ENCODE assay signal across 19 cellular contexts in the genomic region with DNA sequence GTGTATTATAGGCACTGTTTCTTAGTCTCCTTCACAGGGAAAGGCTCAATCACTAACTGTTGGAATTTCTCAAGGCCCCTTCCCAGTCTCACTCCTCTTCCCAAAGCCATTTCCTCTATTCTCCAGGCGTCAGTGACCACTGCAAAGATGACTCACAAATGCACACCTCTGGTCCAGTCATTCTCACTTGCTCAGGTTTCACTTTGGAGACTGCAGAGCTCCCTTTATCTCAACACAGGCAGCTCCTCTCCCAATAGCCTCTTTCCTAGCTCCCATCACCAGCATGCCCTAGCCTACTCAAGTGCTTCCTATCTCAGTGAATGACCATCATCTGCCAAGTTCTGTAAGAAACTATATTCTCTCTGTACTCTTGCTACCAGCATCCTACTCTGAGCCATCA.
"Had no signal": no experiment of that assay in that cellular context is flagged by ENCODE, and none has a peak within 500 bp of the region (broad histone marks: within the 10 kb centered on the region; RNA-seq: fewer than 3 reads in every experiment).

No MANE protein-coding gene starts in this region.

- DNase-seq: activated CD4-positive, alpha-beta memory T cell treated with anti-CD3 and anti-CD28 coated beads for 36 hours; activated CD4-positive, alpha-beta T cell treated with anti-CD3 and anti-CD28 coated beads for 1 hour; activated CD8-positive, alpha-beta memory T cell treated with anti-CD3 and anti-CD28 coated beads, Interleukin-2, amount 10 ng/mL, durations not matched to agents 7 days and 5 days; activated naive CD4-positive, alpha-beta T cell treated with anti-CD3 and anti-CD28 coated beads, Interleukin-2, amount 50 U/mL, for 16 hours; activated T-cell treated with anti-CD3 and anti-CD28 coated beads, Interleukin-2, amount 50 U/mL, for 1 hour; body of pancreas; cerebellar nuclear complex; effector memory CD8-positive, alpha-beta T cell; left lung; mucosa of descending colon; naive thymus-derived CD4-positive, alpha-beta T cell; posterior cingulate gyrus; SK-N-SH; stimulated activated CD4-positive, alpha-beta T cell treated with anti-CD3 and anti-CD28 coated beads, Interleukin-4, amount 100 ng/mL, for 1 hour; stimulated activated naive B cell treated with anti-CD40 and anti-IgM and Interleukin-4, amounts not matched to agents 10 μg/mL and 1 μg/mL and 100 μg/mL, for 72 hours; T-helper 1 cell; transverse colon had no signal

- H3K4me2 ChIP-seq: SK-N-SH had no signal

- H3K4me1 ChIP-seq: body of pancreas, left lung, transverse colon had no signal

- H3K27ac ChIP-seq: body of pancreas, left lung, transverse colon, VCaP had no signal

- H3K36me3 Mint-ChIP-seq: activated CD4-positive, alpha-beta memory T cell treated with anti-CD3 and anti-CD28 coated beads for 36 hours; activated CD8-positive, alpha-beta memory T cell treated with anti-CD3 and anti-CD28 coated beads, Interleukin-2, amount 10 ng/mL, durations not matched to agents 7 days and 5 days; naive thymus-derived CD4-positive, alpha-beta T cell; stimulated activated naive B cell treated with anti-CD40 and anti-IgM and Interleukin-4, amounts not matched to agents 10 μg/mL and 1 μg/mL and 100 μg/mL, for 72 hours had no signal

- H3K4me3 ChIP-seq: body of pancreas, left lung, mucosa of descending colon, transverse colon had no signal

- H3K27me3 ChIP-seq: body of pancreas, left lung, transverse colon had no signal

- H3K4me3 Mint-ChIP-seq: activated CD4-positive, alpha-beta memory T cell treated with anti-CD3 and anti-CD28 coated beads for 36 hours; activated CD8-positive, alpha-beta memory T cell treated with anti-CD3 and anti-CD28 coated beads, Interleukin-2, amount 10 ng/mL, durations not matched to agents 7 days and 5 days; dendritic cell treated with granulocyte-macrophage colony-stimulating factor and Interleukin-4, amounts not matched to agents 40 ng/mL and 50 ng/mL, for 4 days; effector memory CD8-positive, alpha-beta T cell; naive thymus-derived CD4-positive, alpha-beta T cell; stimulated activated naive B cell treated with anti-CD40 and anti-IgM and Interleukin-4, amounts not matched to agents 10 μg/mL and 1 μg/mL and 100 μg/mL, for 72 hours had no signal

- H3K9me3 ChIP-seq: body of pancreas, left lung, mucosa of descending colon, SK-N-SH, transverse colon had no signal

- H3K4me1 Mint-ChIP-seq: activated CD8-positive, alpha-beta memory T cell treated with anti-CD3 and anti-CD28 coated beads, Interleukin-2, amount 10 ng/mL, durations not matched to agents 7 days and 5 days; naive thymus-derived CD4-positive, alpha-beta T cell; stimulated activated naive B cell treated with anti-CD40 and anti-IgM and Interleukin-4, amounts not matched to agents 10 μg/mL and 1 μg/mL and 100 μg/mL, for 72 hours had no signal

- H3K9ac ChIP-seq: SK-N-SH had no signal

- H3K27ac Mint-ChIP-seq: activated CD4-positive, alpha-beta memory T cell treated with anti-CD3 and anti-CD28 coated beads for 36 hours; activated CD8-positive, alpha-beta memory T cell treated with anti-CD3 and anti-CD28 coated beads, Interleukin-2, amount 10 ng/mL, durations not matched to agents 7 days and 5 days; dendritic cell treated with granulocyte-macrophage colony-stimulating factor and Interleukin-4, amounts not matched to agents 40 ng/mL and 50 ng/mL, for 4 days; effector memory CD8-positive, alpha-beta T cell; naive thymus-derived CD4-positive, alpha-beta T cell; stimulated activated naive B cell treated with anti-CD40 and anti-IgM and Interleukin-4, amounts not matched to agents 10 μg/mL and 1 μg/mL and 100 μg/mL, for 72 hours had no signal

- H3K36me3 ChIP-seq: left lung, transverse colon had no signal

- H3K27me3 Mint-ChIP-seq: activated CD4-positive, alpha-beta memory T cell treated with anti-CD3 and anti-CD28 coated beads for 36 hours; dendritic cell treated with granulocyte-macrophage colony-stimulating factor and Interleukin-4, amounts not matched to agents 40 ng/mL and 50 ng/mL, for 4 days; stimulated activated naive B cell treated with anti-CD40 and anti-IgM and Interleukin-4, amounts not matched to agents 10 μg/mL and 1 μg/mL and 100 μg/mL, for 72 hours had no signal

- H3K9me3 Mint-ChIP-seq: activated CD4-positive, alpha-beta memory T cell treated with anti-CD3 and anti-CD28 coated beads for 36 hours; dendritic cell treated with granulocyte-macrophage colony-stimulating factor and Interleukin-4, amounts not matched to agents 40 ng/mL and 50 ng/mL, for 4 days had no signal
